ENCODE assay signal across 1 cellular context in the genomic region with DNA sequence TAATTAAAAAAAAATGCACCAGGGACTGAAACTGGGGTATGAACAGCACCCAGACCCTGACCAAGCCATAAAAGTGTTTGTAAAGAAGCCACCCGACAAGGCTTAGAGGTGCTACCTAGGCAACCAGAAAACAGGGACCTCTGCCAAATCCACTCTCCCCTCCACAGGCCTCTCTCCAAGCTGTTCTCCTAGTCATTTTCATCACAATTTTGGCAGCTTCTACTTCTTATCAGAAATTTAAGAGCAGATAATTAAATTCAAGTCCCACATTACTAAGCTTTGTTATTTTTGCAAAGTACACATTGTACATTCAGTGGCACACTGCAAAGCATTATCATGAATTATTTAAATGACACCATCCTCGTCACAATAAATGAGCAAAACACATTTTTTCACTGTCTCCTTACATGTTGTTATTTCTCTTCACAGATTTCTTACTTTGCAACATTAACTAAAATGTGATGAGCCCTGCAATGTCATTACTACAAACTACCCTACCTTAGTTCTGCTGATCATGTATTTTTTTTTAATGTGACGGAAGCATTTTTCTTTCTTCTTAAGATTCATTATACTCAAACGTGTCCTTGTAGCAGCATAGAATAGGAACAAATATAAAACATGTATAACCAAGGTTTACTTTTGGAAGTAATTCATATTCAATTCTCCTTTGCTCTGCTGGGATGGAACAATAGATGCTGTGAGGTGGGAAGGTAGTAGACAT.
TF ChIP-seq lines count a peak whose summit lies in the region.

No MANE protein-coding gene starts in this region.

TF ChIP-seq in SK-N-SH treated with all-trans-retinoic acid at 6 μM for 48 hours, 23 proteins besides CTCF, POLR2A, EP300 and RAD21 (continued from another document):
- TF ChIP-seq, protein P1, sequence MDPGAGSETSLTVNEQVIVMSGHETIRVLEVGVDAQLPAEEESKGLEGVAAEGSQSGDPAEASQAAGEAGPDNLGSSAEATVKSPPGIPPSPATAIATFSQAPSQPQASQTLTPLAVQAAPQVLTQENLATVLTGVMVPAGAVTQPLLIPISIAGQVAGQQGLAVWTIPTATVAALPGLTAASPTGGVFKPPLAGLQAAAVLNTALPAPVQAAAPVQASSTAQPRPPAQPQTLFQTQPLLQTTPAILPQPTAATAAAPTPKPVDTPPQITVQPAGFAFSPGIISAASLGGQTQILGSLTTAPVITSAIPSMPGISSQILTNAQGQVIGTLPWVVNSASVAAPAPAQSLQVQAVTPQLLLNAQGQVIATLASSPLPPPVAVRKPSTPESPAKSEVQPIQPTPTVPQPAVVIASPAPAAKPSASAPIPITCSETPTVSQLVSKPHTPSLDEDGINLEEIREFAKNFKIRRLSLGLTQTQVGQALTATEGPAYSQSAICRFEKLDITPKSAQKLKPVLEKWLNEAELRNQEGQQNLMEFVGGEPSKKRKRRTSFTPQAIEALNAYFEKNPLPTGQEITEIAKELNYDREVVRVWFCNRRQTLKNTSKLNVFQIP (CRISPR knock-in tag; IDR thresholded peaks at IDR 0.05; ENCODE audit: borderline replicate concordance, low read depth), result no peak
